In genomic region chr12:92574911-92575570, GRCh38 we compare ENCODE assay signal across 15 cellular contexts.
DNase-seq lines count a peak whose midpoint lies in the region; ATAC-seq and TF ChIP-seq lines count a peak whose summit lies in the region.
"Had no signal": no experiment of that assay in that cellular context is flagged by ENCODE, and none has a peak within 500 bp of the region (broad histone marks: within the 10 kb centered on the region; RNA-seq: fewer than 3 reads in every experiment).

No MANE protein-coding gene starts in this region.

- no peak overlapping the region for H3K9ac ChIP-seq in DND-41 (ENCODE audit: low read depth, low read length)

- in situ Hi-C loops in G401 (cut with HindIII; ENCODE audit: low sequenced_read_pairs): no loop called here

- H3K27ac ChIP-seq in DND-41 (ENCODE audit: low read length): no peak overlapping the region
- no peak overlapping the region for H3K27ac ChIP-seq in left lung
- H3K27ac ChIP-seq: cardiac muscle cell had no signal

- H3K27ac Mint-ChIP-seq in T-helper 17 cell (peak overlapping the region; percentile 89), natural killer cell (peak overlapping the region in 1 of 2 donors; percentile 53)
- H3K27ac Mint-ChIP-seq: activated CD8-positive, alpha-beta memory T cell treated with anti-CD3 and anti-CD28 coated beads, Interleukin-2, amount 10 ng/mL, durations not matched to agents 7 days and 5 days; activated naive CD4-positive, alpha-beta T cell treated with anti-CD3 and anti-CD28 coated beads for 36 hours; stimulated activated naive B cell treated with anti-CD40 and anti-IgM and Interleukin-4, amounts not matched to agents 10 μg/mL and 1 μg/mL and 100 μg/mL, for 72 hours had no signal

- peaks cover 1% of the 10 kb centered on the region for H3K36me3 Mint-ChIP-seq in T-helper 17 cell (ENCODE audit: low read depth)
- H3K36me3 Mint-ChIP-seq in natural killer cell: no peaks in the 10 kb centered on the region

- no peaks in the 10 kb centered on the region for H4K20me1 ChIP-seq in DND-41 (ENCODE audit: insufficient read depth, low read length)

- no peaks in the 10 kb centered on the region for H3K9me3 Mint-ChIP-seq in natural killer cell
- H3K9me3 Mint-ChIP-seq: stimulated activated naive B cell treated with anti-CD40 and anti-IgM and Interleukin-4, amounts not matched to agents 10 μg/mL and 1 μg/mL and 100 μg/mL, for 72 hours had no signal

- H3K36me3 ChIP-seq in DND-41 (ENCODE audit: insufficient read depth, low read length): no peaks in the 10 kb centered on the region
- no peaks in the 10 kb centered on the region for H3K36me3 ChIP-seq in left lung
- H3K36me3 ChIP-seq: cardiac muscle cell had no signal

- no peak overlapping the region for H3K4me3 ChIP-seq in DND-41 (ENCODE audit: low read depth in 1 of 2, low read length in 2 of 2)
- no peak overlapping the region for H3K4me3 ChIP-seq in left lung
- H3K4me3 ChIP-seq: cardiac muscle cell had no signal

- peak overlapping the region; percentile 31; the same call in 1 of the 2 replicates for H2AFZ ChIP-seq in DND-41 (ENCODE audit: low read depth, low read length)

- H3K4me1 ChIP-seq in DND-41 (ENCODE audit: insufficient read depth, low read length): peaks cover 8% of the 10 kb centered on the region
- peaks cover 4 to 7% of the 10 kb centered on the region in 2 donors for H3K4me1 ChIP-seq in left lung

- H3K4me1 Mint-ChIP-seq in T-helper 17 cell: peaks cover 7% of the 10 kb centered on the region
- H3K4me1 Mint-ChIP-seq in natural killer cell: no peaks in the 10 kb centered on the region
- H3K4me1 Mint-ChIP-seq: activated CD8-positive, alpha-beta memory T cell treated with anti-CD3 and anti-CD28 coated beads, Interleukin-2, amount 10 ng/mL, durations not matched to agents 7 days and 5 days had no signal

- H3K27me3 ChIP-seq in DND-41 (ENCODE audit: insufficient read depth, low read length, poor library complexity): no peaks in the 10 kb centered on the region
- H3K27me3 ChIP-seq in left lung: no peaks in the 10 kb centered on the region
- H3K27me3 ChIP-seq: cardiac muscle cell had no signal

- no peaks in the 10 kb centered on the region for H3K27me3 Mint-ChIP-seq in T-helper 17 cell
- no peaks in the 10 kb centered on the region for H3K27me3 Mint-ChIP-seq in natural killer cell (ENCODE audit: low read depth in 2 of 2)
- H3K27me3 Mint-ChIP-seq: activated CD8-positive, alpha-beta memory T cell treated with anti-CD3 and anti-CD28 coated beads, Interleukin-2, amount 10 ng/mL, durations not matched to agents 7 days and 5 days; stimulated activated naive B cell treated with anti-CD40 and anti-IgM and Interleukin-4, amounts not matched to agents 10 μg/mL and 1 μg/mL and 100 μg/mL, for 72 hours had no signal

- intact Hi-C loops in left lung (cut with DNase I): loop anchor here in 1 of 2 donors (10.0 kb wide), 1 partner anchor 70 kb away; no protein-coding TSS in a partner anchor
- intact Hi-C loops in sciatic nerve (cut with DNase I): loop anchor here (1.0 kb wide), 1 partner anchor 46 kb away; no protein-coding TSS in a partner anchor
- intact Hi-C loops in natural killer cell (cut with micrococcal nuclease): loop anchor here (1.0 to 10.0 kb wide), 6 partner anchors 38 to 998 kb away; no protein-coding TSS in a partner anchor

- H3K9me3 ChIP-seq in DND-41 (ENCODE audit: insufficient read depth, low read length, severe bottlenecking) (no peaks in the 10 kb centered on the region), T-helper 17 cell (ENCODE audit: control insufficient read depth, low read length, poor library complexity, severe bottlenecking) (no peaks in the 10 kb centered on the region), left lung (no peaks in the 10 kb centered on the region)

- H3K79me2 ChIP-seq in DND-41 (ENCODE audit: insufficient read depth, low read length): no peaks in the 10 kb centered on the region

- ATAC-seq in DND-41 (ENCODE audit: insufficient read depth, low read depth) (no peak), T-helper 17 cell (no peak), left lung (peak; percentile 44), sciatic nerve (peak; percentile 41), natural killer cell (no peak), GM19328 (IDR thresholded peaks at IDR 0.05; ENCODE audit: unreplicated experiment) (no peak)
- ATAC-seq: activated CD4-positive, CD25-positive, alpha-beta regulatory T cell treated with anti-CD3 and anti-CD28 coated beads, Interleukin-2, amount 50 U/mL, for 24 hours; activated CD8-positive, alpha-beta memory T cell treated with anti-CD3 and anti-CD28 coated beads, Interleukin-2, amount 10 ng/mL, durations not matched to agents 7 days and 5 days had no signal

- no peak overlapping the region for H3K4me3 Mint-ChIP-seq in T-helper 17 cell
- no peak overlapping the region for H3K4me3 Mint-ChIP-seq in natural killer cell
- H3K4me3 Mint-ChIP-seq: activated CD8-positive, alpha-beta memory T cell treated with anti-CD3 and anti-CD28 coated beads, Interleukin-2, amount 10 ng/mL, durations not matched to agents 7 days and 5 days; activated naive CD4-positive, alpha-beta T cell treated with anti-CD3 and anti-CD28 coated beads for 36 hours; stimulated activated naive B cell treated with anti-CD40 and anti-IgM and Interleukin-4, amounts not matched to agents 10 μg/mL and 1 μg/mL and 100 μg/mL, for 72 hours had no signal

- no peak for TF ChIP-seq CTCF in DND-41 (IDR thresholded peaks at IDR 0.05; ENCODE audit: borderline replicate concordance, extremely low read depth, low read length, poor library complexity, severe bottlenecking)
- TF ChIP-seq CTCF in left lung (IDR thresholded peaks at IDR 0.05): no peak
- no peak for TF ChIP-seq CTCF in natural killer cell (IDR thresholded peaks at IDR 0.05)

- H3K4me2 ChIP-seq in DND-41 (ENCODE audit: insufficient read depth, low read length): no peak overlapping the region

- DNase-seq in DND-41 (no peak), T-helper 17 cell (no peak), left lung (no peak), sciatic nerve (ENCODE audit: low spot score) (no peak), NCI-H2029 treated with DMSO at 0.1 percent for 48 hours (lab: John Stamatoyannopoulos, UW) (no peak), G401 (ENCODE audit: low spot score) (no peak), natural killer cell (no peak)
- DNase-seq: activated CD8-positive, alpha-beta memory T cell treated with anti-CD3 and anti-CD28 coated beads, Interleukin-2, amount 10 ng/mL, durations not matched to agents 7 days and 5 days; hypothalamus; KG1; stimulated activated naive B cell treated with anti-CD40 and anti-IgM and Interleukin-4, amounts not matched to agents 10 μg/mL and 1 μg/mL and 100 μg/mL, for 72 hours had no signal

Comparison
In these comparisons a context has a peak if more than half of its experiments do, and no peak if none do; other contexts are left out.
1. ATAC-seq: peak in left lung (single experiment) and sciatic nerve (single experiment); none in DND-41 (single experiment), T-helper 17 cell (single experiment), natural killer cell (0 of 3) and GM19328 (single experiment).